In the genomic region with DNA sequence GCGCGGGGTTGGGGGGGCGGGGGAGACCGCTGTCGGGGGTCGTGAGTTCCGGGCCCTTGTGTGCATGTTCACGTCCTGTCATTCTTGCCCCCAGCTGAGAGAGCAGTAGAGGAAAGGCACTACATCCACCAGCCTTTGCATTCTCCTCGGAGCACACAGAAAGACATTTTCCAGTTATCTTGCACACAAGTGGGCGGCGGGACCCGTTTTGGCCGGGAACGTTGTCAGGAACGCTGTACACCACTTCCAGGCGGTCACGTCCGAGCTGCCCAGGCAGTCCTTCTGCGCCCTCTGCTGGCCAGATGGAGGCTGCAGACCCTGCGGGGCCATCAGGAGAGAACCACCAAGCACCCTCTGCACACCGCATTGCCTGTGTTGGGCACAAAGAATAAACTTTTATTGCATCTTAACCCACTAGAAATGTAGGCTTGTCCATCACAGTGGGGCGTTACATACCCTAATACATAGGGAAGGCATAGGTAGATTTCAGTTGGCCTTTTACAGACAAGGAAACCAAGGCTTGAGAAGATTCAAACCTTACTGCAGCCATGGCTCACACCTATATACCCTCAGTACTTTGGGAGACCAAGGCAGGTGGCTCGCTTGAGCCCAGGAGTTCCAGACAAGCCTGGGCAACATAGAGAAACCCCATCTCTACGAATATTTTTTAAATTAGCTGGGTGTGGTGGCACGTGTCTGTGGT, we compare ENCODE assay signal across 1 cellular context.
TF ChIP-seq lines count a peak whose summit lies in the region.

No MANE protein-coding gene starts in this region.

TF ChIP-seq in H1, 55 proteins besides CTCF, POLR2A, EP300 and RAD21:
- TF ChIP-seq BRCA1 (IDR thresholded peaks at IDR 0.05; ENCODE audit: low read depth, low read length) (0 out of 2 replicates have a peak, but pooled peaks have one; percentile 12), CBX8 (IDR thresholded peaks at IDR 0.05; ENCODE audit: borderline replicate concordance, low read depth, low read length) (no peak), YY1 (IDR thresholded peaks at IDR 0.05; ENCODE audit: low read depth, low read length) (0 out of 2 replicates have a peak, but pooled peaks have one; percentile 58), KDM5A (IDR thresholded peaks at IDR 0.05; ENCODE audit: low read length) (no peak), JUN (IDR thresholded peaks at IDR 0.05; ENCODE audit: low read depth, low read length) (no peak), FOSL1 (IDR thresholded peaks at IDR 0.05; ENCODE audit: insufficient read depth, low read depth, low read length) (no peak), CEBPB (IDR thresholded peaks at IDR 0.05; ENCODE audit: low read depth, low read length) (no peak), POLR2AphosphoS5 (IDR thresholded peaks at IDR 0.05; ENCODE audit: low read depth, low read length) (no peak), HDAC2 (IDR thresholded peaks at IDR 0.05; ENCODE audit: borderline replicate concordance in 1 of 2, low read depth in 2 of 2, low read length in 2 of 2) (no peak), ZNF274 (IDR thresholded peaks at IDR 0.05; ENCODE audit: borderline replicate concordance, extremely low read depth, low read length) (no peak), SP1 (IDR thresholded peaks at IDR 0.05; ENCODE audit: low read depth, low read length) (no peak), BCL11A (IDR thresholded peaks at IDR 0.05; ENCODE audit: low read depth in 2 of 2, low read length in 2 of 2) (no peak), RFX5 (IDR thresholded peaks at IDR 0.05; ENCODE audit: borderline replicate concordance, low read depth, low read length) (no peak), CHD1 (IDR thresholded peaks at IDR 0.05; ENCODE audit: low read depth, low read length) (no peak), RXRA (IDR thresholded peaks at IDR 0.05; ENCODE audit: insufficient read depth, low read depth, low read length) (no peak), SIX5 (IDR thresholded peaks at IDR 0.05; ENCODE audit: low read depth, low read length) (no peak), SAP30 (IDR thresholded peaks at IDR 0.05; ENCODE audit: insufficient read depth, insufficient replicate concordance, low read length) (no peak), RNF2 (IDR thresholded peaks at IDR 0.05; ENCODE audit: borderline replicate concordance, low read depth, low read length, missing control alignments, poor library complexity, severe bottlenecking) (no peak), RBBP5 (IDR thresholded peaks at IDR 0.05; ENCODE audit: borderline replicate concordance, low read depth, low read length) (no peak), CREB1 (IDR thresholded peaks at IDR 0.05) (no peak), CTBP2 (IDR thresholded peaks at IDR 0.05; ENCODE audit: borderline replicate concordance, insufficient read depth, insufficient read length, low read length) (no peak), SIN3A (conservative IDR thresholded peaks at IDR 0.05 in 1 of 2, IDR thresholded peaks at IDR 0.05 in 1 of 2; ENCODE audit: low read depth in 1 of 2, low read length in 2 of 2) (peak in 1 of 2 experiments; percentile 50; a peak in 1 of 4 replicates), CBX5 (IDR thresholded peaks at IDR 0.05; ENCODE audit: low read depth, low read length) (no peak), KDM1A (IDR thresholded peaks at IDR 0.05; ENCODE audit: borderline replicate concordance, low read length) (no peak), POU5F1 (IDR thresholded peaks at IDR 0.05; ENCODE audit: low read depth, low read length) (no peak), EZH2 (IDR thresholded peaks at IDR 0.05; ENCODE audit: low read depth, low read length, severe bottlenecking) (no peak), SP4 (IDR thresholded peaks at IDR 0.05; ENCODE audit: low read length) (no peak), CHD2 (IDR thresholded peaks at IDR 0.05; ENCODE audit: low read length) (no peak), GABPA (IDR thresholded peaks at IDR 0.05; ENCODE audit: borderline replicate concordance, insufficient read depth, low read length) (peak; percentile 76; the same call in 1 of the 2 replicates), TBP (IDR thresholded peaks at IDR 0.05; ENCODE audit: low read depth, low read length) (no peak), SRF (IDR thresholded peaks at IDR 0.05; ENCODE audit: low read depth, low read length) (no peak), SIRT6 (IDR thresholded peaks at IDR 0.05; ENCODE audit: low read length) (no peak), PHF8 (conservative IDR thresholded peaks at IDR 0.05; ENCODE audit: low read depth, low read length) (no peak), JUND (IDR thresholded peaks at IDR 0.05; ENCODE audit: low read length) (peak; percentile 53; the same call in 1 of the 2 replicates), SUZ12 (IDR thresholded peaks at IDR 0.05; ENCODE audit: low read length) (no peak), TAF7 (optimal IDR thresholded peaks at IDR 0.05; ENCODE audit: borderline replicate concordance, low read depth, low read length) (no peak), ASH2L (IDR thresholded peaks at IDR 0.05; ENCODE audit: low read length) (no peak), MAFK (IDR thresholded peaks at IDR 0.05; ENCODE audit: low read depth, low read length) (no peak), BACH1 (IDR thresholded peaks at IDR 0.05; ENCODE audit: low read length) (no peak), TCF12 (IDR thresholded peaks at IDR 0.05; ENCODE audit: low read depth, low read length) (no peak)
- TF ChIP-seq, protein P1, sequence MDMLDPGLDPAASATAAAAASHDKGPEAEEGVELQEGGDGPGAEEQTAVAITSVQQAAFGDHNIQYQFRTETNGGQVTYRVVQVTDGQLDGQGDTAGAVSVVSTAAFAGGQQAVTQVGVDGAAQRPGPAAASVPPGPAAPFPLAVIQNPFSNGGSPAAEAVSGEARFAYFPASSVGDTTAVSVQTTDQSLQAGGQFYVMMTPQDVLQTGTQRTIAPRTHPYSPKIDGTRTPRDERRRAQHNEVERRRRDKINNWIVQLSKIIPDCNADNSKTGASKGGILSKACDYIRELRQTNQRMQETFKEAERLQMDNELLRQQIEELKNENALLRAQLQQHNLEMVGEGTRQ (IDR thresholded peaks at IDR 0.05; ENCODE audit: low read length), result no peak
- TF ChIP-seq, protein P2, sequence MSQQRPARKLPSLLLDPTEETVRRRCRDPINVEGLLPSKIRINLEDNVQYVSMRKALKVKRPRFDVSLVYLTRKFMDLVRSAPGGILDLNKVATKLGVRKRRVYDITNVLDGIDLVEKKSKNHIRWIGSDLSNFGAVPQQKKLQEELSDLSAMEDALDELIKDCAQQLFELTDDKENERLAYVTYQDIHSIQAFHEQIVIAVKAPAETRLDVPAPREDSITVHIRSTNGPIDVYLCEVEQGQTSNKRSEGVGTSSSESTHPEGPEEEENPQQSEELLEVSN (IDR thresholded peaks at IDR 0.05), result peak; percentile 31; the same call in 1 of the 2 replicates
- TF ChIP-seq, protein P3, sequence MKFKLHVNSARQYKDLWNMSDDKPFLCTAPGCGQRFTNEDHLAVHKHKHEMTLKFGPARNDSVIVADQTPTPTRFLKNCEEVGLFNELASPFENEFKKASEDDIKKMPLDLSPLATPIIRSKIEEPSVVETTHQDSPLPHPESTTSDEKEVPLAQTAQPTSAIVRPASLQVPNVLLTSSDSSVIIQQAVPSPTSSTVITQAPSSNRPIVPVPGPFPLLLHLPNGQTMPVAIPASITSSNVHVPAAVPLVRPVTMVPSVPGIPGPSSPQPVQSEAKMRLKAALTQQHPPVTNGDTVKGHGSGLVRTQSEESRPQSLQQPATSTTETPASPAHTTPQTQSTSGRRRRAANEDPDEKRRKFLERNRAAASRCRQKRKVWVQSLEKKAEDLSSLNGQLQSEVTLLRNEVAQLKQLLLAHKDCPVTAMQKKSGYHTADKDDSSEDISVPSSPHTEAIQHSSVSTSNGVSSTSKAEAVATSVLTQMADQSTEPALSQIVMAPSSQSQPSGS (IDR thresholded peaks at IDR 0.05; ENCODE audit: low read length), result no peak
- TF ChIP-seq, protein P4, sequence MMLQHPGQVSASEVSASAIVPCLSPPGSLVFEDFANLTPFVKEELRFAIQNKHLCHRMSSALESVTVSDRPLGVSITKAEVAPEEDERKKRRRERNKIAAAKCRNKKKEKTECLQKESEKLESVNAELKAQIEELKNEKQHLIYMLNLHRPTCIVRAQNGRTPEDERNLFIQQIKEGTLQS (IDR thresholded peaks at IDR 0.05; ENCODE audit: insufficient read depth, low read depth, low read length), result no peak
- TF ChIP-seq, protein P5, sequence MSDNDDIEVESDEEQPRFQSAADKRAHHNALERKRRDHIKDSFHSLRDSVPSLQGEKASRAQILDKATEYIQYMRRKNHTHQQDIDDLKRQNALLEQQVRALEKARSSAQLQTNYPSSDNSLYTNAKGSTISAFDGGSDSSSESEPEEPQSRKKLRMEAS (IDR thresholded peaks at IDR 0.05), result no peak; the same call in 1 of the 2 replicates
- TF ChIP-seq, protein P6, sequence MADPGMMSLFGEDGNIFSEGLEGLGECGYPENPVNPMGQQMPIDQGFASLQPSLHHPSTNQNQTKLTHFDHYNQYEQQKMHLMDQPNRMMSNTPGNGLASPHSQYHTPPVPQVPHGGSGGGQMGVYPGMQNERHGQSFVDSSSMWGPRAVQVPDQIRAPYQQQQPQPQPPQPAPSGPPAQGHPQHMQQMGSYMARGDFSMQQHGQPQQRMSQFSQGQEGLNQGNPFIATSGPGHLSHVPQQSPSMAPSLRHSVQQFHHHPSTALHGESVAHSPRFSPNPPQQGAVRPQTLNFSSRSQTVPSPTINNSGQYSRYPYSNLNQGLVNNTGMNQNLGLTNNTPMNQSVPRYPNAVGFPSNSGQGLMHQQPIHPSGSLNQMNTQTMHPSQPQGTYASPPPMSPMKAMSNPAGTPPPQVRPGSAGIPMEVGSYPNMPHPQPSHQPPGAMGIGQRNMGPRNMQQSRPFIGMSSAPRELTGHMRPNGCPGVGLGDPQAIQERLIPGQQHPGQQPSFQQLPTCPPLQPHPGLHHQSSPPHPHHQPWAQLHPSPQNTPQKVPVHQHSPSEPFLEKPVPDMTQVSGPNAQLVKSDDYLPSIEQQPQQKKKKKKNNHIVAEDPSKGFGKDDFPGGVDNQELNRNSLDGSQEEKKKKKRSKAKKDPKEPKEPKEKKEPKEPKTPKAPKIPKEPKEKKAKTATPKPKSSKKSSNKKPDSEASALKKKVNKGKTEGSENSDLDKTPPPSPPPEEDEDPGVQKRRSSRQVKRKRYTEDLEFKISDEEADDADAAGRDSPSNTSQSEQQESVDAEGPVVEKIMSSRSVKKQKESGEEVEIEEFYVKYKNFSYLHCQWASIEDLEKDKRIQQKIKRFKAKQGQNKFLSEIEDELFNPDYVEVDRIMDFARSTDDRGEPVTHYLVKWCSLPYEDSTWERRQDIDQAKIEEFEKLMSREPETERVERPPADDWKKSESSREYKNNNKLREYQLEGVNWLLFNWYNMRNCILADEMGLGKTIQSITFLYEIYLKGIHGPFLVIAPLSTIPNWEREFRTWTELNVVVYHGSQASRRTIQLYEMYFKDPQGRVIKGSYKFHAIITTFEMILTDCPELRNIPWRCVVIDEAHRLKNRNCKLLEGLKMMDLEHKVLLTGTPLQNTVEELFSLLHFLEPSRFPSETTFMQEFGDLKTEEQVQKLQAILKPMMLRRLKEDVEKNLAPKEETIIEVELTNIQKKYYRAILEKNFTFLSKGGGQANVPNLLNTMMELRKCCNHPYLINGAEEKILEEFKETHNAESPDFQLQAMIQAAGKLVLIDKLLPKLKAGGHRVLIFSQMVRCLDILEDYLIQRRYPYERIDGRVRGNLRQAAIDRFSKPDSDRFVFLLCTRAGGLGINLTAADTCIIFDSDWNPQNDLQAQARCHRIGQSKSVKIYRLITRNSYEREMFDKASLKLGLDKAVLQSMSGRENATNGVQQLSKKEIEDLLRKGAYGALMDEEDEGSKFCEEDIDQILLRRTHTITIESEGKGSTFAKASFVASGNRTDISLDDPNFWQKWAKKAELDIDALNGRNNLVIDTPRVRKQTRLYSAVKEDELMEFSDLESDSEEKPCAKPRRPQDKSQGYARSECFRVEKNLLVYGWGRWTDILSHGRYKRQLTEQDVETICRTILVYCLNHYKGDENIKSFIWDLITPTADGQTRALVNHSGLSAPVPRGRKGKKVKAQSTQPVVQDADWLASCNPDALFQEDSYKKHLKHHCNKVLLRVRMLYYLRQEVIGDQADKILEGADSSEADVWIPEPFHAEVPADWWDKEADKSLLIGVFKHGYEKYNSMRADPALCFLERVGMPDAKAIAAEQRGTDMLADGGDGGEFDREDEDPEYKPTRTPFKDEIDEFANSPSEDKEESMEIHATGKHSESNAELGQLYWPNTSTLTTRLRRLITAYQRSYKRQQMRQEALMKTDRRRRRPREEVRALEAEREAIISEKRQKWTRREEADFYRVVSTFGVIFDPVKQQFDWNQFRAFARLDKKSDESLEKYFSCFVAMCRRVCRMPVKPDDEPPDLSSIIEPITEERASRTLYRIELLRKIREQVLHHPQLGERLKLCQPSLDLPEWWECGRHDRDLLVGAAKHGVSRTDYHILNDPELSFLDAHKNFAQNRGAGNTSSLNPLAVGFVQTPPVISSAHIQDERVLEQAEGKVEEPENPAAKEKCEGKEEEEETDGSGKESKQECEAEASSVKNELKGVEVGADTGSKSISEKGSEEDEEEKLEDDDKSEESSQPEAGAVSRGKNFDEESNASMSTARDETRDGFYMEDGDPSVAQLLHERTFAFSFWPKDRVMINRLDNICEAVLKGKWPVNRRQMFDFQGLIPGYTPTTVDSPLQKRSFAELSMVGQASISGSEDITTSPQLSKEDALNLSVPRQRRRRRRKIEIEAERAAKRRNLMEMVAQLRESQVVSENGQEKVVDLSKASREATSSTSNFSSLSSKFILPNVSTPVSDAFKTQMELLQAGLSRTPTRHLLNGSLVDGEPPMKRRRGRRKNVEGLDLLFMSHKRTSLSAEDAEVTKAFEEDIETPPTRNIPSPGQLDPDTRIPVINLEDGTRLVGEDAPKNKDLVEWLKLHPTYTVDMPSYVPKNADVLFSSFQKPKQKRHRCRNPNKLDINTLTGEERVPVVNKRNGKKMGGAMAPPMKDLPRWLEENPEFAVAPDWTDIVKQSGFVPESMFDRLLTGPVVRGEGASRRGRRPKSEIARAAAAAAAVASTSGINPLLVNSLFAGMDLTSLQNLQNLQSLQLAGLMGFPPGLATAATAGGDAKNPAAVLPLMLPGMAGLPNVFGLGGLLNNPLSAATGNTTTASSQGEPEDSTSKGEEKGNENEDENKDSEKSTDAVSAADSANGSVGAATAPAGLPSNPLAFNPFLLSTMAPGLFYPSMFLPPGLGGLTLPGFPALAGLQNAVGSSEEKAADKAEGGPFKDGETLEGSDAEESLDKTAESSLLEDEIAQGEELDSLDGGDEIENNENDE (IDR thresholded peaks at IDR 0.05; ENCODE audit: insufficient replicate concordance, low read length), result no peak
